8 cellular contexts compared by ENCODE assay signal in the genomic region with DNA sequence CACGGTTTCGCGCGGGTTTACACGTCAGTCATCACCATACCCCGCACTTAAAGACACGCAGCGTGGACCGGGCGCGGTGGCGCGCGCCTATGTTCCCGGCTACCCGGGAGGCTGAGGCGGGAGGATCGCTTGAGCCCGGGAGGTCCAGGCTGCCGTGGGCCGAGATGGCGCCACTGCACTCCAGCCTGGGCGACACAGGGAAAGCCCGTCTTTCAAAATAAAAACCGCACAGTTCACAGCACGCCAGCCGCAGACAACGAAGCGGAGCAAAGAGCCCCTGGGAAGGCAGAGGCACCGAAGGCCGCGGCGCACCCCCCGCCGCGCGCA.
A peak's percentile ranks its signal among the peaks of the same experiment; 100 is the strongest.
DNase-seq lines count a peak whose midpoint lies in the region; ATAC-seq and TF ChIP-seq lines count a peak whose summit lies in the region.

No MANE protein-coding gene starts in this region.

- H4K20me1 ChIP-seq in DOHH2 (ENCODE audit: control insufficient read depth, insufficient read depth, low read depth, low read length), result peaks cover 3% of the 10 kb centered on the region; the same call in 1 of the 2 replicates
- no peaks in the 10 kb centered on the region for H4K20me1 ChIP-seq in SU-DHL-6 (ENCODE audit: low read depth, low read length)

- H3K9ac ChIP-seq in SU-DHL-6 (ENCODE audit: low read length), result peak overlapping the region; percentile 98

- H3K9me3 ChIP-seq in DOHH2 (ENCODE audit: control insufficient read depth, insufficient read depth, low read length), result no peaks in the 10 kb centered on the region
- no peaks in the 10 kb centered on the region for H3K9me3 ChIP-seq in SU-DHL-6 (ENCODE audit: insufficient read depth, low read length)

- peaks cover 25% of the 10 kb centered on the region for H3K4me1 ChIP-seq in DOHH2 (ENCODE audit: control insufficient read depth, low read length)

- DNase-seq in fibroblast of pulmonary artery (ENCODE audit: low read depth) (no peak), retinal pigment epithelial cell (ENCODE audit: low read depth) (no peak), NCI-H1105 (lab: John Stamatoyannopoulos, UW) (no peak), midbrain (lab: John Stamatoyannopoulos, UW) (no peak), amniotic stem cell (lab: John Stamatoyannopoulos, UW) (no peak)

- H3K4me2 ChIP-seq in DOHH2 (ENCODE audit: low read length), result peak overlapping the region; percentile 82
- peak overlapping the region; percentile 92 for H3K4me2 ChIP-seq in SU-DHL-6 (ENCODE audit: low read depth, low read length, poor library complexity, severe bottlenecking)

- TF ChIP-seq CTCF in DOHH2 (IDR thresholded peaks at IDR 0.05; ENCODE audit: low read depth, low read length, poor library complexity, severe bottlenecking) (no peak), SU-DHL-6 (IDR thresholded peaks at IDR 0.05; ENCODE audit: insufficient read depth, low read length, poor library complexity, severe bottlenecking) (no peak), fibroblast of pulmonary artery (IDR thresholded peaks at IDR 0.05; ENCODE audit: low read length, missing control alignments) (no peak), retinal pigment epithelial cell (conservative IDR thresholded peaks at IDR 0.05; ENCODE audit: low read depth, low read length) (no peak)

- H3K27me3 ChIP-seq in DOHH2 (ENCODE audit: control insufficient read depth, low read length) (no peaks in the 10 kb centered on the region), SU-DHL-6 (ENCODE audit: low read length) (no peaks in the 10 kb centered on the region)

- H3K4me3 ChIP-seq in DOHH2 (ENCODE audit: low read length) (peak overlapping the region; percentile 85), SU-DHL-6 (ENCODE audit: insufficient read depth, low read length, poor library complexity, severe bottlenecking) (peak overlapping the region; percentile 86), fibroblast of pulmonary artery (replicated peaks; ENCODE audit: low read depth, low read length) (peak overlapping the region; percentile 81), retinal pigment epithelial cell (ENCODE audit: low read length) (peak overlapping the region; percentile 89)

- peak overlapping the region; percentile 50 for H2AFZ ChIP-seq in SU-DHL-6 (ENCODE audit: low read depth, low read length, severe bottlenecking)

- no peaks in the 10 kb centered on the region for H3K9me2 ChIP-seq in DOHH2 (replicated peaks; ENCODE audit: control insufficient read depth, low read length)
- no peaks in the 10 kb centered on the region for H3K9me2 ChIP-seq in SU-DHL-6 (replicated peaks; ENCODE audit: insufficient read depth, low read length)

- H3F3A ChIP-seq in DOHH2 (ENCODE audit: control insufficient read depth, insufficient read depth), result no peaks in the 10 kb centered on the region
- no peaks in the 10 kb centered on the region for H3F3A ChIP-seq in SU-DHL-6 (ENCODE audit: insufficient read depth)

- peak; percentile 14 for ATAC-seq in HG02588 (IDR thresholded peaks at IDR 0.05; ENCODE audit: unreplicated experiment)

- H3K27ac ChIP-seq in DOHH2 (ENCODE audit: low read depth, low read length) (peak overlapping the region; percentile 44), SU-DHL-6 (ENCODE audit: low read depth, low read length) (peak overlapping the region; percentile 68)

- H3K79me2 ChIP-seq in DOHH2 (ENCODE audit: control insufficient read depth, low read length) (peaks cover 95% of the 10 kb centered on the region), SU-DHL-6 (ENCODE audit: insufficient read depth, low read length) (peaks cover 79% of the 10 kb centered on the region)

- H3K36me3 ChIP-seq in DOHH2 (ENCODE audit: control insufficient read depth, low read length), result peaks cover 83% of the 10 kb centered on the region
- H3K36me3 ChIP-seq in SU-DHL-6 (ENCODE audit: low read length), result peaks cover 9% of the 10 kb centered on the region; the same call in 1 of the 2 replicates
